ENCODE assay signal across 8 cellular contexts in genomic region chr3:119033393-119034255, GRCh38. TPM values are rescaled to one million over a fixed set of nuclear protein-coding genes. Genes with fewer than 3 reads are reported as not detected.
DNase-seq lines count a peak whose midpoint lies in the region; ATAC-seq, FAIRE-seq and TF ChIP-seq lines count a peak whose summit lies in the region.

No MANE protein-coding gene starts in this region.

- no peak for ATAC-seq in activated naive CD8-positive, alpha-beta T cell treated with anti-CD3 and anti-CD28 coated beads, Interleukin-2, amount 50 U/mL, for 24 hours
- no peak for ATAC-seq in stimulated activated effector memory CD8-positive, alpha-beta T cell treated with anti-CD3 and anti-CD28 coated beads, Interleukin-12 subunit alpha, Interleukin-12 subunit beta, amount 100 ng/mL, for 72 hours
- ATAC-seq in aorta (ENCODE audit: low FRiP score), result no peak
- ATAC-seq in HG03571 (IDR thresholded peaks at IDR 0.05; ENCODE audit: unreplicated experiment), result no peak

- no peak overlapping the region for H3K9ac ChIP-seq in keratinocyte (ENCODE audit: control insufficient read depth, extremely low read depth, insufficient read depth, low read length)

- DNase-seq in NCI-H2171 treated with DMSO at 0.1 percent for 48 hours (lab: John Stamatoyannopoulos, UW) (peak; percentile 14), NCI-H2171 (lab: John Stamatoyannopoulos, UW) (no peak), keratinocyte (ENCODE audit: low read depth, low spot score) (no peak), aorta (no peak), NCI-H446 (lab: John Stamatoyannopoulos, UW) (no peak)
- no peak for DNase-seq in activated naive CD8-positive, alpha-beta T cell treated with anti-CD3 and anti-CD28 coated beads, Interleukin-2, amount 50 U/mL, for 24 hours
- DNase-seq in stimulated activated effector memory CD8-positive, alpha-beta T cell treated with anti-CD3 and anti-CD28 coated beads, Interleukin-12 subunit alpha, Interleukin-12 subunit beta, amount 100 ng/mL, for 72 hours (ENCODE audit: low spot score in 2 of 2), result no peak

- peaks cover 3% of the 10 kb centered on the region for H3K4me1 Mint-ChIP-seq in activated naive CD8-positive, alpha-beta T cell treated with anti-CD3 and anti-CD28 coated beads, Interleukin-2, amount 50 U/mL, for 24 hours
- no peaks in the 10 kb centered on the region for H3K4me1 Mint-ChIP-seq in stimulated activated effector memory CD8-positive, alpha-beta T cell treated with anti-CD3 and anti-CD28 coated beads, Interleukin-12 subunit alpha, Interleukin-12 subunit beta, amount 100 ng/mL, for 72 hours

- no peaks in the 10 kb centered on the region for H3K9me1 ChIP-seq in keratinocyte (ENCODE audit: control insufficient read depth, extremely low read depth, insufficient read depth, low read length)

- no peaks in the 10 kb centered on the region for H3K9me3 Mint-ChIP-seq in activated naive CD8-positive, alpha-beta T cell treated with anti-CD3 and anti-CD28 coated beads, Interleukin-2, amount 50 U/mL, for 24 hours
- H3K9me3 Mint-ChIP-seq in stimulated activated effector memory CD8-positive, alpha-beta T cell treated with anti-CD3 and anti-CD28 coated beads, Interleukin-12 subunit alpha, Interleukin-12 subunit beta, amount 100 ng/mL, for 72 hours, result no peaks in the 10 kb centered on the region

- peak overlapping the region; percentile 72 for H3K4me3 Mint-ChIP-seq in activated naive CD8-positive, alpha-beta T cell treated with anti-CD3 and anti-CD28 coated beads, Interleukin-2, amount 50 U/mL, for 24 hours
- H3K4me3 Mint-ChIP-seq in stimulated activated effector memory CD8-positive, alpha-beta T cell treated with anti-CD3 and anti-CD28 coated beads, Interleukin-12 subunit alpha, Interleukin-12 subunit beta, amount 100 ng/mL, for 72 hours, result peak overlapping the region; percentile 72

- no peaks in the 10 kb centered on the region for H3K36me3 ChIP-seq in keratinocyte (ENCODE audit: control insufficient read depth in 2 of 2, extremely low read depth in 1 of 2, insufficient read depth in 2 of 2, low read length in 2 of 2)
- H3K36me3 ChIP-seq in aorta (ENCODE audit: control insufficient read depth in 1 of 2, insufficient read depth in 2 of 2, low read length in 1 of 2), result no peaks in the 10 kb centered on the region

- WGBS in aorta, 2 donors, result 61 to 65% methylated on average over 14 of the region's 14 CpGs

- no peak overlapping the region for H3K27ac Mint-ChIP-seq in activated naive CD8-positive, alpha-beta T cell treated with anti-CD3 and anti-CD28 coated beads, Interleukin-2, amount 50 U/mL, for 24 hours
- H3K27ac Mint-ChIP-seq in stimulated activated effector memory CD8-positive, alpha-beta T cell treated with anti-CD3 and anti-CD28 coated beads, Interleukin-12 subunit alpha, Interleukin-12 subunit beta, amount 100 ng/mL, for 72 hours, result no peak overlapping the region

- H3K4me2 ChIP-seq in keratinocyte (ENCODE audit: control insufficient read depth, extremely low read depth, insufficient read depth, low read depth, low read length), result peak overlapping the region; percentile 77

- H3K27me3 ChIP-seq in keratinocyte (ENCODE audit: control insufficient read depth, extremely low read depth, insufficient read depth, low read length) (peaks cover 16% of the 10 kb centered on the region), aorta (ENCODE audit: control insufficient read depth in 1 of 2, insufficient read depth in 2 of 2, low read length in 1 of 2) (peaks cover 0 to 1% of the 10 kb centered on the region in 2 donors)

- H3K9me3 ChIP-seq in keratinocyte (ENCODE audit: control insufficient read depth, low read depth, low read length), result no peaks in the 10 kb centered on the region
- peaks cover 3% of the 10 kb centered on the region for H3K9me3 ChIP-seq in aorta (ENCODE audit: control insufficient read depth, low read length)

- H3K27ac ChIP-seq in keratinocyte (ENCODE audit: control insufficient read depth, insufficient read depth, low read length) (no peak overlapping the region), aorta (ENCODE audit: low read depth in 1 of 2, low read length in 2 of 2) (no peak overlapping the region)

- H3K4me1 ChIP-seq in keratinocyte (ENCODE audit: control insufficient read depth, extremely low read depth, insufficient read depth, low read length), result no peaks in the 10 kb centered on the region
- no peaks in the 10 kb centered on the region for H3K4me1 ChIP-seq in aorta (ENCODE audit: control insufficient read depth in 1 of 2, insufficient read depth in 2 of 2, low read length in 2 of 2)

- peaks cover 37% of the 10 kb centered on the region for H3K27me3 Mint-ChIP-seq in activated naive CD8-positive, alpha-beta T cell treated with anti-CD3 and anti-CD28 coated beads, Interleukin-2, amount 50 U/mL, for 24 hours

- dilution Hi-C loops in keratinocyte (cut with MboI; ENCODE audit: extremely low pct_ligation_motif_present, low sequenced_read_pairs), result no loop called here

- no peaks in the 10 kb centered on the region for H3K36me3 Mint-ChIP-seq in activated naive CD8-positive, alpha-beta T cell treated with anti-CD3 and anti-CD28 coated beads, Interleukin-2, amount 50 U/mL, for 24 hours (ENCODE audit: low read depth)
- no peaks in the 10 kb centered on the region for H3K36me3 Mint-ChIP-seq in stimulated activated effector memory CD8-positive, alpha-beta T cell treated with anti-CD3 and anti-CD28 coated beads, Interleukin-12 subunit alpha, Interleukin-12 subunit beta, amount 100 ng/mL, for 72 hours

- TF ChIP-seq CTCF in keratinocyte (optimal IDR thresholded peaks at IDR 0.05 in 1 of 3, IDR thresholded peaks at IDR 0.05 in 1 of 3, conservative IDR thresholded peaks at IDR 0.05 in 1 of 3; ENCODE audit: extremely low read depth in 1 of 3, insufficient read depth in 2 of 3, low read length in 3 of 3), result no peak

- peak overlapping the region in 2 of 3 experiments; percentile 55 to 59 for H3K4me3 ChIP-seq in keratinocyte (ENCODE audit: control insufficient read depth in 2 of 3, extremely low read depth in 1 of 3, insufficient read depth in 2 of 3, low read depth in 1 of 3, low read length in 3 of 3)
- no peak overlapping the region for H3K4me3 ChIP-seq in aorta (ENCODE audit: low read length in 2 of 2)

- H3K79me2 ChIP-seq in keratinocyte (ENCODE audit: control insufficient read depth, insufficient read depth, low read length), result no peaks in the 10 kb centered on the region

- no peak for FAIRE-seq in keratinocyte (lab: Jason Lieb, UNC)

- intact Hi-C loops in aorta (cut with DNase I), result loop anchor here in 1 of 2 donors (5.0 kb wide), 1 partner anchor 151 kb away; no protein-coding TSS in a partner anchor

- H2AFZ ChIP-seq in keratinocyte (ENCODE audit: control insufficient read depth, low read length), result no peak overlapping the region

- no peaks in the 10 kb centered on the region for H4K20me1 ChIP-seq in keratinocyte (ENCODE audit: control insufficient read depth, extremely low read depth, insufficient read depth, low read length)

RNA-seq across cellular contexts. Expression of gene IGSF11, which starts 1.0 kb away (rescaled TPM):
- polyA plus RNA-seq in keratinocyte (0.25 to 0.85 TPM (median 0.68 TPM) in 3 replicates), aorta (under 1 TPM in 1 of 2 donors, not detected in 1; 0.05 TPM)
- not detected for polyA plus RNA-seq in keratinocyte (2011; ENCODE audit: low read depth)
- polyA plus RNA-seq in keratinocyte (2011; cell fraction: cytosol; rRNA removed), result 0.66 and 1.0 TPM in 2 replicates
- polyA plus RNA-seq in keratinocyte (2011; cell fraction: nucleus; rRNA removed), result 1.7 and 2.3 TPM in 2 replicates
- 0.15 and 0.21 TPM in 2 replicates for polyA plus RNA-seq in keratinocyte (2012; ENCODE audit: low replicate concordance)
- polyA minus RNA-seq in keratinocyte, result 0.67 to 1.6 TPM in 2 of 3 replicates, not detected in the other
- polyA minus RNA-seq in keratinocyte (2011; cell fraction: cytosol; rRNA and poly(A)+ RNA removed), result not detected
- polyA minus RNA-seq in keratinocyte (2011; cell fraction: nucleus; rRNA and poly(A)+ RNA removed), result 0.74 and 4.8 TPM in 2 replicates
- total RNA-seq in aorta, result under 1 TPM; 0.42 to 0.75 TPM

Comparison
In these comparisons a context has a peak if more than half of its experiments do, and no peak if none do; other contexts are left out.
1. H3K4me3 ChIP-seq: peak in keratinocyte (2 of 3); none in aorta (0 of 2).